Comparison of ENCODE assay signal across 1 cellular context in the genomic region with DNA sequence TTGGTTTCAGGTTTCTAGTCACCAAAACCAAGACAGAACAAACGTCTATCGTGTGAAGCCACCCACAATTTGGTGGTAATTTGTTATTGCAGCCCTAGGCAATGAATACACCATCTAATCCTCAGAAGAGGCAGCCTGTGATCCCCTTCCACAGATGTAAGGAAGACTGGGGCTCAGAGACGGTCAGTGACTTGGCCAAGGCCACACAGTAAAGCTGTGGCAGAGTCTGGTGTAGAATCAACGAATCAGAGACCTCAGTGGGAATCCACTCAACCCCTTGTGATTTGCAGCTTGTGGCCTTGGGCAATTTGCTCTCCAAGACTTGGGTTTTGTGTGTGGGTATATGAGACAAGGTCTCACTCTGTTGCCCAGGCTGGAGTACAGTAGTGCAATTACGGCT.
TF ChIP-seq lines count a peak whose summit lies in the region.

No MANE protein-coding gene starts in this region.

TF ChIP-seq in HepG2, 621 proteins besides CTCF, POLR2A, EP300 and RAD21:
- TF ChIP-seq, protein P1, sequence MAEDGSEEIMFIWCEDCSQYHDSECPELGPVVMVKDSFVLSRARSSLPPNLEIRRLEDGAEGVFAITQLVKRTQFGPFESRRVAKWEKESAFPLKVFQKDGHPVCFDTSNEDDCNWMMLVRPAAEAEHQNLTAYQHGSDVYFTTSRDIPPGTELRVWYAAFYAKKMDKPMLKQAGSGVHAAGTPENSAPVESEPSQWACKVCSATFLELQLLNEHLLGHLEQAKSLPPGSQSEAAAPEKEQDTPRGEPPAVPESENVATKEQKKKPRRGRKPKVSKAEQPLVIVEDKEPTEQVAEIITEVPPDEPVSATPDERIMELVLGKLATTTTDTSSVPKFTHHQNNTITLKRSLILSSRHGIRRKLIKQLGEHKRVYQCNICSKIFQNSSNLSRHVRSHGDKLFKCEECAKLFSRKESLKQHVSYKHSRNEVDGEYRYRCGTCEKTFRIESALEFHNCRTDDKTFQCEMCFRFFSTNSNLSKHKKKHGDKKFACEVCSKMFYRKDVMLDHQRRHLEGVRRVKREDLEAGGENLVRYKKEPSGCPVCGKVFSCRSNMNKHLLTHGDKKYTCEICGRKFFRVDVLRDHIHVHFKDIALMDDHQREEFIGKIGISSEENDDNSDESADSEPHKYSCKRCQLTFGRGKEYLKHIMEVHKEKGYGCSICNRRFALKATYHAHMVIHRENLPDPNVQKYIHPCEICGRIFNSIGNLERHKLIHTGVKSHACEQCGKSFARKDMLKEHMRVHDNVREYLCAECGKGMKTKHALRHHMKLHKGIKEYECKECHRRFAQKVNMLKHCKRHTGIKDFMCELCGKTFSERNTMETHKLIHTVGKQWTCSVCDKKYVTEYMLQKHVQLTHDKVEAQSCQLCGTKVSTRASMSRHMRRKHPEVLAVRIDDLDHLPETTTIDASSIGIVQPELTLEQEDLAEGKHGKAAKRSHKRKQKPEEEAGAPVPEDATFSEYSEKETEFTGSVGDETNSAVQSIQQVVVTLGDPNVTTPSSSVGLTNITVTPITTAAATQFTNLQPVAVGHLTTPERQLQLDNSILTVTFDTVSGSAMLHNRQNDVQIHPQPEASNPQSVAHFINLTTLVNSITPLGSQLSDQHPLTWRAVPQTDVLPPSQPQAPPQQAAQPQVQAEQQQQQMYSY (CRISPR knock-in tag; IDR thresholded peaks at IDR 0.05) = no peak
- TF ChIP-seq TP53 (CRISPR knock-in tag; conservative IDR thresholded peaks at IDR 0.05) (no peak), NFYC (CRISPR knock-in tag; IDR thresholded peaks at IDR 0.05) (no peak), ZNF253 (CRISPR knock-in tag; IDR thresholded peaks at IDR 0.05; ENCODE audit: borderline replicate concordance) (no peak), ZNF768 (CRISPR knock-in tag; IDR thresholded peaks at IDR 0.05) (peak; percentile 95), GTF3A (CRISPR knock-in tag; conservative IDR thresholded peaks at IDR 0.05) (no peak), ZNF775 (CRISPR knock-in tag; IDR thresholded peaks at IDR 0.05; ENCODE audit: borderline replicate concordance) (no peak), RARG (CRISPR knock-in tag; IDR thresholded peaks at IDR 0.05; ENCODE audit: low read depth) (no peak), ZNF121 (CRISPR knock-in tag; IDR thresholded peaks at IDR 0.05) (0 out of 2 replicates have a peak, but pooled peaks have one; percentile 35), ZNF567 (CRISPR knock-in tag; IDR thresholded peaks at IDR 0.05; ENCODE audit: borderline replicate concordance) (no peak), ONECUT2 (CRISPR knock-in tag; IDR thresholded peaks at IDR 0.05) (no peak), ZNF782 (CRISPR knock-in tag; IDR thresholded peaks at IDR 0.05; ENCODE audit: borderline replicate concordance) (no peak), GATAD2A (CRISPR knock-in tag; IDR thresholded peaks at IDR 0.05) (no peak), ZMYM3 (CRISPR knock-in tag; IDR thresholded peaks at IDR 0.05) (0 out of 2 replicates have a peak, but pooled peaks have one; percentile 20), SOX13 (IDR thresholded peaks at IDR 0.05) (no peak), SOX13 (CRISPR knock-in tag; conservative IDR thresholded peaks at IDR 0.05 in 1 of 2, IDR thresholded peaks at IDR 0.05 in 1 of 2) (no peak)
- TF ChIP-seq, protein P2, sequence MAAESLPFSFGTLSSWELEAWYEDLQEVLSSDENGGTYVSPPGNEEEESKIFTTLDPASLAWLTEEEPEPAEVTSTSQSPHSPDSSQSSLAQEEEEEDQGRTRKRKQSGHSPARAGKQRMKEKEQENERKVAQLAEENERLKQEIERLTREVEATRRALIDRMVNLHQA (CRISPR knock-in tag; IDR thresholded peaks at IDR 0.05) = no peak
- TF ChIP-seq, protein P3, sequence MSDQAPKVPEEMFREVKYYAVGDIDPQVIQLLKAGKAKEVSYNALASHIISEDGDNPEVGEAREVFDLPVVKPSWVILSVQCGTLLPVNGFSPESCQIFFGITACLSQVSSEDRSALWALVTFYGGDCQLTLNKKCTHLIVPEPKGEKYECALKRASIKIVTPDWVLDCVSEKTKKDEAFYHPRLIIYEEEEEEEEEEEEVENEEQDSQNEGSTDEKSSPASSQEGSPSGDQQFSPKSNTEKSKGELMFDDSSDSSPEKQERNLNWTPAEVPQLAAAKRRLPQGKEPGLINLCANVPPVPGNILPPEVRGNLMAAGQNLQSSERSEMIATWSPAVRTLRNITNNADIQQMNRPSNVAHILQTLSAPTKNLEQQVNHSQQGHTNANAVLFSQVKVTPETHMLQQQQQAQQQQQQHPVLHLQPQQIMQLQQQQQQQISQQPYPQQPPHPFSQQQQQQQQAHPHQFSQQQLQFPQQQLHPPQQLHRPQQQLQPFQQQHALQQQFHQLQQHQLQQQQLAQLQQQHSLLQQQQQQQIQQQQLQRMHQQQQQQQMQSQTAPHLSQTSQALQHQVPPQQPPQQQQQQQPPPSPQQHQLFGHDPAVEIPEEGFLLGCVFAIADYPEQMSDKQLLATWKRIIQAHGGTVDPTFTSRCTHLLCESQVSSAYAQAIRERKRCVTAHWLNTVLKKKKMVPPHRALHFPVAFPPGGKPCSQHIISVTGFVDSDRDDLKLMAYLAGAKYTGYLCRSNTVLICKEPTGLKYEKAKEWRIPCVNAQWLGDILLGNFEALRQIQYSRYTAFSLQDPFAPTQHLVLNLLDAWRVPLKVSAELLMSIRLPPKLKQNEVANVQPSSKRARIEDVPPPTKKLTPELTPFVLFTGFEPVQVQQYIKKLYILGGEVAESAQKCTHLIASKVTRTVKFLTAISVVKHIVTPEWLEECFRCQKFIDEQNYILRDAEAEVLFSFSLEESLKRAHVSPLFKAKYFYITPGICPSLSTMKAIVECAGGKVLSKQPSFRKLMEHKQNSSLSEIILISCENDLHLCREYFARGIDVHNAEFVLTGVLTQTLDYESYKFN (CRISPR knock-in tag; conservative IDR thresholded peaks at IDR 0.05) = no peak
